Comparison of ENCODE assay signal across 9 cellular contexts in genomic region chr6:13924146-13924948, GRCh38. TPM values are rescaled to one million over a fixed set of nuclear protein-coding genes. Genes with fewer than 3 reads are reported as not detected.
A peak's percentile ranks its signal among the peaks of the same experiment; 100 is the strongest.
DNase-seq lines count a peak whose midpoint lies in the region; ATAC-seq and TF ChIP-seq lines count a peak whose summit lies in the region.
"Had no signal": no experiment of that assay in that cellular context is flagged by ENCODE, and none has a peak within 500 bp of the region (broad histone marks: within the 10 kb centered on the region; RNA-seq: fewer than 3 reads in every experiment).

No MANE protein-coding gene starts in this region.

- H3K27me3 ChIP-seq in heart left ventricle (peaks cover 18 to 69% (median 44%) of the 10 kb centered on the region in 9 donors), psoas muscle (ENCODE audit: insufficient read depth in 3 of 3, low read length in 2 of 3) (peaks cover 10 to 73% (median 15%) of the 10 kb centered on the region in 3 donors)

- peaks cover 13% of the 10 kb centered on the region for H3K4me1 Mint-ChIP-seq in activated naive CD8-positive, alpha-beta T cell (ENCODE audit: low read depth)

- WGBS in heart left ventricle, 4 donors, result 4 to 15% (median 7%) methylated on average over 14 to 37 of the region's 37 CpGs
- 3 to 5% (median 4%) methylated on average over 31 to 37 of the region's 37 CpGs for WGBS in psoas muscle, 3 donors

- peak overlapping the region; percentile 86 for H3K4me3 Mint-ChIP-seq in activated naive CD8-positive, alpha-beta T cell

- H3K27ac ChIP-seq in heart left ventricle (no peak overlapping the region), psoas muscle (no peak overlapping the region)
- H3K27ac ChIP-seq: neutrophil had no signal

- peak overlapping the region; percentile 66 for H3K4me3 ChIP-seq in AG09309 (ENCODE audit: control insufficient read depth, low read depth, low read length)
- H3K4me3 ChIP-seq in heart left ventricle, result peak overlapping the region in 11 of 12 donors; percentile 10 to 57 (median 42)
- H3K4me3 ChIP-seq in psoas muscle, result peak overlapping the region; percentile 57

- no peak overlapping the region for H3K27ac Mint-ChIP-seq in activated naive CD8-positive, alpha-beta T cell

- DNase-seq in AG09309 (ENCODE audit: low read depth) (peak; percentile 1), H4 (ENCODE audit: low spot score) (peak; percentile 31), NCI-H774 (lab: John Stamatoyannopoulos, UW) (peak; percentile 75), heart left ventricle (peak in 4 of 5 donors; percentile 25 to 68 (median 38)), psoas muscle (peak; percentile 27 to 52)

- TF ChIP-seq CTCF in AG09309 (IDR thresholded peaks at IDR 0.05; ENCODE audit: control insufficient read depth, insufficient read depth, low read depth, low read length, missing control alignments), result no peak
- TF ChIP-seq CTCF in heart left ventricle (IDR thresholded peaks at IDR 0.05), result no peak
- no peak for TF ChIP-seq CTCF in psoas muscle (IDR thresholded peaks at IDR 0.05)

- H3K4me1 ChIP-seq in heart left ventricle (peaks cover 0 to 19% (median 5%) of the 10 kb centered on the region in 12 donors), psoas muscle (no peaks in the 10 kb centered on the region)

- peak in 3 of 4 donors; percentile 45 to 76 (median 47) for ATAC-seq in heart left ventricle
- ATAC-seq in psoas muscle, result peak; percentile 25 to 67 (median 35)
- no peak for ATAC-seq in GM19023 (IDR thresholded peaks at IDR 0.05; ENCODE audit: unreplicated experiment)
- ATAC-seq in HG02798 (IDR thresholded peaks at IDR 0.05; ENCODE audit: poor library complexity, unreplicated experiment), result no peak

- intact Hi-C loops in heart left ventricle (cut with DNase I) (loop anchor here in 1 of 10 donors (5.0 kb wide), 1 partner anchor 1518 kb away; no protein-coding TSS in a partner anchor), psoas muscle (cut with DNase I) (no loop called here)

- H3K36me3 Mint-ChIP-seq in activated naive CD8-positive, alpha-beta T cell, result peaks cover 2% of the 10 kb centered on the region

- peaks cover 47% of the 10 kb centered on the region for H3K27me3 Mint-ChIP-seq in activated naive CD8-positive, alpha-beta T cell

- H3K36me3 ChIP-seq in heart left ventricle (no peaks in the 10 kb centered on the region), psoas muscle (ENCODE audit: insufficient read depth in 1 of 2, low read depth in 1 of 2) (no peaks in the 10 kb centered on the region)
- H3K36me3 ChIP-seq: neutrophil had no signal

- no peaks in the 10 kb centered on the region for H3K9me3 Mint-ChIP-seq in activated naive CD8-positive, alpha-beta T cell (ENCODE audit: low read depth)

- H3K9me3 ChIP-seq in heart left ventricle (no peaks in the 10 kb centered on the region), psoas muscle (no peaks in the 10 kb centered on the region)
- H3K9me3 ChIP-seq: neutrophil had no signal

- TF ChIP-seq POLR2A in heart left ventricle (IDR thresholded peaks at IDR 0.05), result no peak

RNA-seq across cellular contexts. Expression of gene RNF182, which starts 0.4 kb away (rescaled TPM):
- 3.5 and 7.2 TPM in 2 replicates for total RNA-seq in H4 (2014; rRNA removed; shearing (Covaris generic))
- total RNA-seq in heart left ventricle (under 1 TPM in 2 of 9 donors, not detected in 7; 0.39 to 0.75 TPM), psoas muscle (under 1 TPM in 1 of 4 donors, not detected in 3; 0.09 TPM)
- polyA plus RNA-seq in heart left ventricle (under 1 TPM in 1 of 2 donors, not detected in 1; 0.07 TPM), psoas muscle (under 1 TPM; 0.01 to 0.05 (median 0.03) TPM)

Comparison
In these comparisons a context has a peak if more than half of its experiments do, and no peak if none do; other contexts are left out.
1. DNase-seq: peak in every context shown above with its lines; median percentile 75 in NCI-H774; 40 in psoas muscle; 38 in heart left ventricle; 31 in H4; 1 in AG09309.
2. ATAC-seq: peak in heart left ventricle (3 of 4) and psoas muscle (4 of 4); none in GM19023 (single experiment) and HG02798 (single experiment).
3. Peak in every context shown above with its lines, with median percentiles within 50 percentile points of each other: H3K4me3 ChIP-seq.